In genomic region chr4:67282749-67283148, GRCh38 we compare ENCODE assay signal across 35 cellular contexts.
"Had no signal": no experiment of that assay in that cellular context is flagged by ENCODE, and none has a peak within 500 bp of the region (broad histone marks: within the 10 kb centered on the region; RNA-seq: fewer than 3 reads in every experiment).

No MANE protein-coding gene starts in this region.

- H3K27ac Mint-ChIP-seq: activated B cell treated with CpG ODN at 0.5 μM for 24 hours; activated CD4-positive, alpha-beta memory T cell treated with anti-CD3 and anti-CD28 coated beads for 36 hours; activated CD4-positive, alpha-beta T cell treated with anti-CD3 and anti-CD28 coated beads, Interleukin-2, amount 10 ng/mL, durations not matched to agents 24 days and 14 days; activated CD8-positive, alpha-beta T cell treated with anti-CD3 and anti-CD28 coated beads for 36 hours; activated naive CD4-positive, alpha-beta T cell treated with anti-CD3 and anti-CD28 coated beads for 36 hours; activated naive CD4-positive, alpha-beta T cell treated with anti-CD3 and anti-CD28 coated beads, Interleukin-2, amount 50 U/mL, for 72 hours; activated naive CD8-positive, alpha-beta T cell treated with anti-CD3 and anti-CD28 coated beads for 36 hours; activated T-cell treated with anti-CD3 and anti-CD28 coated beads, Interleukin-2, amount 50 U/mL, for 72 hours; activated T-helper 1 cell treated with anti-CD3 and anti-CD28 coated beads, Interleukin-12 subunit alpha, Interleukin-12 subunit beta, Interleukin-2, Interleukin-4 antibody, amounts not matched to agents 30 ng/mL and 10 ng/mL and 1 ng/mL, durations not matched to agents 14 hours and 24 hours and 36 hours; activated T-helper 17 cell treated with anti-CD3 and anti-CD28 coated beads, Interleukin-2, amount 50 U/mL, for 72 hours; T-helper 1 cell treated with Interleukin-12 subunit alpha and Interleukin-12 subunit beta and Interleukin-4 antibody, amounts not matched to agents 30 μg/mL and 1 μg/mL, for 36 hours; T-helper 2 cell treated with Interferon-gamma antibody and Interleukin-4, amounts not matched to agents 5 μg/mL and 100 μg/mL, for 36 hours had no signal

- H3K4me3 Mint-ChIP-seq: activated B cell treated with CpG ODN at 0.5 μM for 24 hours; activated CD4-positive, alpha-beta memory T cell treated with anti-CD3 and anti-CD28 coated beads for 36 hours; activated CD4-positive, alpha-beta T cell treated with anti-CD3 and anti-CD28 coated beads, Interleukin-2, amount 10 ng/mL, durations not matched to agents 24 days and 14 days; activated CD8-positive, alpha-beta T cell treated with anti-CD3 and anti-CD28 coated beads for 36 hours; activated naive CD4-positive, alpha-beta T cell treated with anti-CD3 and anti-CD28 coated beads for 36 hours; activated naive CD8-positive, alpha-beta T cell treated with anti-CD3 and anti-CD28 coated beads for 36 hours; activated T-cell treated with anti-CD3 and anti-CD28 coated beads, Interleukin-2, amount 50 U/mL, for 4 hours; activated T-cell treated with anti-CD3 and anti-CD28 coated beads, Interleukin-2, amount 50 U/mL, for 72 hours; activated T-helper 1 cell treated with anti-CD3 and anti-CD28 coated beads, Interleukin-12 subunit alpha, Interleukin-12 subunit beta, Interleukin-2, Interleukin-4 antibody, amounts not matched to agents 30 ng/mL and 10 ng/mL and 1 ng/mL, durations not matched to agents 14 hours and 24 hours and 36 hours; activated T-helper 17 cell treated with anti-CD3 and anti-CD28 coated beads, Interleukin-2, amount 50 U/mL, for 72 hours; T-helper 1 cell treated with Interleukin-12 subunit alpha and Interleukin-12 subunit beta and Interleukin-4 antibody, amounts not matched to agents 30 μg/mL and 1 μg/mL, for 36 hours; T-helper 2 cell treated with Interferon-gamma antibody and Interleukin-4, amounts not matched to agents 5 μg/mL and 100 μg/mL, for 36 hours had no signal

- H3K27me3 ChIP-seq: adrenal gland, body of pancreas, brain microvascular endothelial cell, breast epithelium had no signal

- H3K4me1 Mint-ChIP-seq: activated B cell treated with CpG ODN at 0.5 μM for 24 hours; activated CD4-positive, alpha-beta T cell treated with anti-CD3 and anti-CD28 coated beads, Interleukin-2, amount 10 ng/mL, durations not matched to agents 24 days and 14 days; activated naive CD8-positive, alpha-beta T cell treated with anti-CD3 and anti-CD28 coated beads for 36 hours; activated T-helper 17 cell treated with anti-CD3 and anti-CD28 coated beads, Interleukin-2, amount 50 U/mL, for 72 hours had no signal

- H3K9me3 Mint-ChIP-seq: activated B cell treated with CpG ODN at 0.5 μM for 24 hours; activated CD4-positive, alpha-beta memory T cell treated with anti-CD3 and anti-CD28 coated beads for 36 hours; activated CD4-positive, alpha-beta T cell treated with anti-CD3 and anti-CD28 coated beads, Interleukin-2, amount 10 ng/mL, durations not matched to agents 24 days and 14 days; activated CD8-positive, alpha-beta T cell treated with anti-CD3 and anti-CD28 coated beads for 36 hours; activated naive CD4-positive, alpha-beta T cell treated with anti-CD3 and anti-CD28 coated beads for 36 hours; activated naive CD8-positive, alpha-beta T cell treated with anti-CD3 and anti-CD28 coated beads for 36 hours; activated T-cell treated with anti-CD3 and anti-CD28 coated beads, Interleukin-2, amount 50 U/mL, for 4 hours; activated T-cell treated with anti-CD3 and anti-CD28 coated beads, Interleukin-2, amount 50 U/mL, for 72 hours; activated T-helper 1 cell treated with anti-CD3 and anti-CD28 coated beads, Interleukin-12 subunit alpha, Interleukin-12 subunit beta, Interleukin-2, Interleukin-4 antibody, amounts not matched to agents 30 ng/mL and 10 ng/mL and 1 ng/mL, durations not matched to agents 14 hours and 24 hours and 36 hours; activated T-helper 17 cell treated with anti-CD3 and anti-CD28 coated beads, Interleukin-2, amount 50 U/mL, for 72 hours; T-helper 1 cell treated with Interleukin-12 subunit alpha and Interleukin-12 subunit beta and Interleukin-4 antibody, amounts not matched to agents 30 μg/mL and 1 μg/mL, for 36 hours; T-helper 2 cell treated with Interferon-gamma antibody and Interleukin-4, amounts not matched to agents 5 μg/mL and 100 μg/mL, for 36 hours had no signal

- H3K4me1 ChIP-seq: adrenal gland, body of pancreas, breast epithelium had no signal

- H3K27me3 Mint-ChIP-seq: activated B cell treated with CpG ODN at 0.5 μM for 24 hours; activated CD4-positive, alpha-beta memory T cell treated with anti-CD3 and anti-CD28 coated beads for 36 hours; activated CD4-positive, alpha-beta T cell treated with anti-CD3 and anti-CD28 coated beads, Interleukin-2, amount 10 ng/mL, durations not matched to agents 24 days and 14 days; activated CD8-positive, alpha-beta T cell treated with anti-CD3 and anti-CD28 coated beads for 36 hours; activated naive CD8-positive, alpha-beta T cell treated with anti-CD3 and anti-CD28 coated beads for 36 hours; activated T-helper 17 cell treated with anti-CD3 and anti-CD28 coated beads, Interleukin-2, amount 50 U/mL, for 72 hours had no signal

- DNase-seq: activated B cell treated with CpG ODN at 0.5 μM for 24 hours; activated CD4-positive, alpha-beta memory T cell treated with anti-CD3 and anti-CD28 coated beads for 36 hours; activated CD4-positive, alpha-beta T cell treated with anti-CD3 and anti-CD28 coated beads for 4 hours; activated CD4-positive, alpha-beta T cell treated with anti-CD3 and anti-CD28 coated beads, Interleukin-2, amount 10 ng/mL, durations not matched to agents 24 days and 14 days; activated CD4-positive, alpha-beta T cell treated with anti-CD3 and anti-CD28 coated beads, Interleukin-2, amount 50 U/mL, for 1 hour; activated CD4-positive, alpha-beta T cell treated with anti-CD3 and anti-CD28 coated beads, Interleukin-2, amount 50 U/mL, for 4 hours; activated CD4-positive, CD25-positive, alpha-beta regulatory T cell treated with anti-CD3 and anti-CD28 coated beads, Interleukin-2, amount 50 U/mL, for 72 hours; activated CD8-positive, alpha-beta memory T cell treated with anti-CD3 and anti-CD28 coated beads, Interleukin-2, amount 50 U/mL, for 4 hours; activated CD8-positive, alpha-beta T cell treated with anti-CD3 and anti-CD28 coated beads for 36 hours; activated effector memory CD4-positive, alpha-beta T cell treated with anti-CD3 and anti-CD28 coated beads, Interleukin-2, amount 50 U/mL, for 16 hours; activated gamma-delta T cell treated with Interleukin-2 at 50 U/mL for 16 hours; activated naive CD4-positive, alpha-beta T cell; activated naive CD4-positive, alpha-beta T cell treated with anti-CD3 and anti-CD28 coated beads for 36 hours; activated naive CD4-positive, alpha-beta T cell treated with anti-CD3 and anti-CD28 coated beads, Interleukin-2, amount 50 U/mL, for 16 hours; activated naive CD8-positive, alpha-beta T cell treated with anti-CD3 and anti-CD28 coated beads for 36 hours; activated T-cell treated with anti-CD3 and anti-CD28 coated beads for 4 hours; activated T-cell treated with anti-CD3 and anti-CD28 coated beads, Interleukin-2, amount 50 U/mL, for 1 hour; activated T-cell treated with anti-CD3 and anti-CD28 coated beads, Interleukin-2, amount 50 U/mL, for 4 hours; activated T-cell treated with anti-CD3 and anti-CD28 coated beads, Interleukin-2, amount 50 U/mL, for 72 hours; adrenal gland; amniotic stem cell; aorta; body of pancreas; brain microvascular endothelial cell; SW 1271; T-helper 1 cell; T-helper 2 cell; T-helper 9 cell had no signal

- H3K9me3 ChIP-seq: adrenal gland, body of pancreas had no signal

- H3K4me3 ChIP-seq: adrenal gland, body of pancreas, breast epithelium had no signal

- H3K27ac ChIP-seq: adrenal gland, body of pancreas, brain microvascular endothelial cell, breast epithelium, VCaP had no signal

- ATAC-seq: activated CD8-positive, alpha-beta T cell treated with anti-CD3 and anti-CD28 coated beads for 36 hours; activated naive CD4-positive, alpha-beta T cell treated with anti-CD3 and anti-CD28 coated beads, Interleukin-2, amount 50 U/mL, for 72 hours; activated T-cell treated with anti-CD3 and anti-CD28 coated beads, Interleukin-2, amount 50 U/mL, for 4 hours; activated T-cell treated with anti-CD3 and anti-CD28 coated beads, Interleukin-2, amount 50 U/mL, for 72 hours; activated T-helper 17 cell treated with anti-CD3 and anti-CD28 coated beads, Interleukin-2, amount 50 U/mL, for 72 hours; body of pancreas had no signal

- H3K36me3 ChIP-seq: adrenal gland, brain microvascular endothelial cell, breast epithelium had no signal
